In the genomic region with DNA sequence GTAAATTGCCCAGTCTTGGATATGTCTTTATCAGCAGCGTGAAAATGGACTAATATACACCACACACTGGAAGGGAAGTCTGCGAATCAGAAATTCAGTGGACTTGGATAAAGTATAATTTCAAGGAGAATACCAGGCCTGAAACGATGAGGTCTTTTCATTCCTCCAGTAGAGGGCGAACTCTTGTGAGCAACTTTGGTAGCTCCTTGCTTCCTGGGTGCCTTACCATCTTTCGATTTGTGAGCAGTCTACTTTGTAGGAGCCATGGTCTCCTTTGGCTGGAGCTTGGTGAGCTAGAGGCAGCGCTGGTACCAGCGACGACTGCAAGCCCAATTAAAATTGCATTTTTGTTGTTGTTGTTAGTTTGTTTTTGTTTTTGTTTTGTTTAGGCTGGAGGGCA, we compare ENCODE assay signal across 1 cellular context.
TF ChIP-seq lines count a peak whose summit lies in the region.

No MANE protein-coding gene starts in this region.

TF ChIP-seq in GM12878, 131 proteins besides CTCF, POLR2A, EP300 and RAD21 (continued from another document):
- TF ChIP-seq, protein P1, sequence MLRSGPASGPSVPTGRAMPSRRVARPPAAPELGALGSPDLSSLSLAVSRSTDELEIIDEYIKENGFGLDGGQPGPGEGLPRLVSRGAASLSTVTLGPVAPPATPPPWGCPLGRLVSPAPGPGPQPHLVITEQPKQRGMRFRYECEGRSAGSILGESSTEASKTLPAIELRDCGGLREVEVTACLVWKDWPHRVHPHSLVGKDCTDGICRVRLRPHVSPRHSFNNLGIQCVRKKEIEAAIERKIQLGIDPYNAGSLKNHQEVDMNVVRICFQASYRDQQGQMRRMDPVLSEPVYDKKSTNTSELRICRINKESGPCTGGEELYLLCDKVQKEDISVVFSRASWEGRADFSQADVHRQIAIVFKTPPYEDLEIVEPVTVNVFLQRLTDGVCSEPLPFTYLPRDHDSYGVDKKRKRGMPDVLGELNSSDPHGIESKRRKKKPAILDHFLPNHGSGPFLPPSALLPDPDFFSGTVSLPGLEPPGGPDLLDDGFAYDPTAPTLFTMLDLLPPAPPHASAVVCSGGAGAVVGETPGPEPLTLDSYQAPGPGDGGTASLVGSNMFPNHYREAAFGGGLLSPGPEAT (IDR thresholded peaks at IDR 0.05; ENCODE audit: low read depth) = no peak
- TF ChIP-seq SPI1 (IDR thresholded peaks at IDR 0.05; ENCODE audit: borderline replicate concordance, insufficient read depth, low read depth, low read length) (no peak), CHD2 (IDR thresholded peaks at IDR 0.05; ENCODE audit: borderline replicate concordance, low read depth, low read length) (no peak), TCF12 (IDR thresholded peaks at IDR 0.05; ENCODE audit: low read depth, low read length) (no peak), TBL1XR1 (IDR thresholded peaks at IDR 0.05; ENCODE audit: low read depth, low read length) (no peak), ZNF274 (IDR thresholded peaks at IDR 0.05; ENCODE audit: insufficient read depth, insufficient read length) (no peak), USF2 (IDR thresholded peaks at IDR 0.05; ENCODE audit: borderline replicate concordance, low read depth, low read length) (no peak)
